ENCODE assay signal across 33 cellular contexts in the genomic region with DNA sequence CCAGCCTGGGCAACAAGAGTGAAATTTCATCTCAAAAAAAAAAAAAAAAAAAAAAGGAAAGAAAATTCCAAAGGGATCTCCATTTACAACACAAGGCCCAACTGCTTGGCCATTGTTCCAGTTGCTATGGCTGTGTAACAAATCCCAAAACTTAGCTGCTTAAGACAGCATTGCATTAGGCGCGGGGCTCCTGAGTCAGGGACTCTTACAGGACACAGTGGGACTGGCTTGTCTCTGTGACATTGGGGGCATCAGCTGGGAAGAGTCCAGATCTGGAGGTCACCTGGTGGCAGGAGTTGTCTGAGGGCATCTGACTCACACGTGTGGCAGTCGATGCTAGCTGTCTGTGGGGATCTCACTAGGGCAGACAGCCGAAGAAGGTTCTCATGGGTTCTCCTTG. TPM values are rescaled to one million over a fixed set of nuclear protein-coding genes. Genes with fewer than 3 reads are reported as not detected.
"Had no signal": no experiment of that assay in that cellular context is flagged by ENCODE, and none has a peak within 500 bp of the region (broad histone marks: within the 10 kb centered on the region; RNA-seq: fewer than 3 reads in every experiment).

No MANE protein-coding gene starts in this region.

- H3K36me3 ChIP-seq: pancreas, prostate gland, vagina had no signal

- ATAC-seq: activated CD8-positive, alpha-beta T cell treated with anti-CD3 and anti-CD28 coated beads for 36 hours; activated naive CD8-positive, alpha-beta T cell treated with anti-CD3 and anti-CD28 coated beads, Interleukin-2, amount 50 U/mL, for 24 hours; activated T-cell treated with anti-CD3 and anti-CD28 coated beads, Interleukin-2, amount 50 U/mL, for 4 hours; activated T-helper 17 cell treated with anti-CD3 and anti-CD28 coated beads, Interleukin-2, amount 50 U/mL, for 72 hours; left ventricle myocardium superior; pancreas; stimulated activated memory B cell treated with anti-CD40 and anti-IgM and Interleukin-4, amounts not matched to agents 10 μg/mL and 1 μg/mL and 100 μg/mL, for 72 hours; stimulated activated naive CD8-positive, alpha-beta T cell treated with anti-CD3 and anti-CD28 coated beads, Interleukin-15, amount 100 ng/mL, for 72 hours had no signal

- H3K27ac ChIP-seq: pancreas, prostate gland, vagina had no signal

- H3K4me1 Mint-ChIP-seq: activated CD4-positive, alpha-beta T cell treated with anti-CD3 and anti-CD28 coated beads, Interleukin-2, amount 10 ng/mL, durations not matched to agents 7 days and 5 days; activated naive CD8-positive, alpha-beta T cell treated with anti-CD3 and anti-CD28 coated beads, Interleukin-2, amount 50 U/mL, for 24 hours; activated T-helper 17 cell treated with anti-CD3 and anti-CD28 coated beads, Interleukin-2, amount 50 U/mL, for 72 hours; stimulated activated memory B cell treated with anti-CD40 and anti-IgM and Interleukin-4, amounts not matched to agents 10 μg/mL and 1 μg/mL and 100 μg/mL, for 72 hours; stimulated activated naive CD8-positive, alpha-beta T cell treated with anti-CD3 and anti-CD28 coated beads, Interleukin-15, amount 100 ng/mL, for 72 hours had no signal

- H3K27me3 Mint-ChIP-seq: activated CD8-positive, alpha-beta T cell treated with anti-CD3 and anti-CD28 coated beads for 36 hours; stimulated activated memory B cell treated with anti-CD40 and anti-IgM and Interleukin-4, amounts not matched to agents 10 μg/mL and 1 μg/mL and 100 μg/mL, for 72 hours; stimulated activated naive CD8-positive, alpha-beta T cell treated with anti-CD3 and anti-CD28 coated beads, Interleukin-15, amount 100 ng/mL, for 72 hours; type B pancreatic cell had no signal

- H3K27ac Mint-ChIP-seq: activated CD4-positive, alpha-beta T cell treated with anti-CD3 and anti-CD28 coated beads, Interleukin-2, amount 10 ng/mL, durations not matched to agents 7 days and 5 days; activated CD8-positive, alpha-beta T cell treated with anti-CD3 and anti-CD28 coated beads for 36 hours; activated naive CD8-positive, alpha-beta T cell treated with anti-CD3 and anti-CD28 coated beads, Interleukin-2, amount 50 U/mL, for 24 hours; activated T-helper 17 cell treated with anti-CD3 and anti-CD28 coated beads, Interleukin-2, amount 50 U/mL, for 72 hours; nephron progenitor cell; stimulated activated memory B cell treated with anti-CD40 and anti-IgM and Interleukin-4, amounts not matched to agents 10 μg/mL and 1 μg/mL and 100 μg/mL, for 72 hours; stimulated activated naive CD8-positive, alpha-beta T cell treated with anti-CD3 and anti-CD28 coated beads, Interleukin-15, amount 100 ng/mL, for 72 hours; type B pancreatic cell had no signal

- H3K36me3 Mint-ChIP-seq: type B pancreatic cell had no signal

- H3K9me3 Mint-ChIP-seq: activated CD4-positive, alpha-beta T cell treated with anti-CD3 and anti-CD28 coated beads, Interleukin-2, amount 10 ng/mL, durations not matched to agents 7 days and 5 days; activated CD8-positive, alpha-beta T cell treated with anti-CD3 and anti-CD28 coated beads for 36 hours; activated naive CD8-positive, alpha-beta T cell treated with anti-CD3 and anti-CD28 coated beads, Interleukin-2, amount 50 U/mL, for 24 hours; activated T-cell treated with anti-CD3 and anti-CD28 coated beads, Interleukin-2, amount 50 U/mL, for 4 hours; activated T-helper 17 cell treated with anti-CD3 and anti-CD28 coated beads, Interleukin-2, amount 50 U/mL, for 72 hours; nephron progenitor cell; stimulated activated memory B cell treated with anti-CD40 and anti-IgM and Interleukin-4, amounts not matched to agents 10 μg/mL and 1 μg/mL and 100 μg/mL, for 72 hours; stimulated activated naive CD8-positive, alpha-beta T cell treated with anti-CD3 and anti-CD28 coated beads, Interleukin-15, amount 100 ng/mL, for 72 hours; type B pancreatic cell had no signal

- H3K4me3 ChIP-seq: pancreas, prostate gland, smooth muscle cell, vagina had no signal

- H3K4me1 ChIP-seq: pancreas, prostate gland, vagina had no signal

- DNase-seq: activated CD4-positive, alpha-beta T cell treated with anti-CD3 and anti-CD28 coated beads for 1 hour; activated CD4-positive, alpha-beta T cell treated with anti-CD3 and anti-CD28 coated beads, Interleukin-2, amount 10 ng/mL, durations not matched to agents 7 days and 5 days; activated CD8-positive, alpha-beta T cell treated with anti-CD3 and anti-CD28 coated beads for 36 hours; activated gamma-delta T cell treated with Interleukin-2 at 50 U/mL for 16 hours; activated naive CD4-positive, alpha-beta T cell treated with anti-CD3 and anti-CD28 coated beads, Interleukin-2, amount 50 U/mL, for 16 hours; activated naive CD8-positive, alpha-beta T cell treated with anti-CD3 and anti-CD28 coated beads, Interleukin-2, amount 50 U/mL, for 24 hours; activated T-cell treated with anti-CD3 and anti-CD28 coated beads, Interleukin-2, amount 50 U/mL, for 4 hours; amygdala; effector CD8-positive, alpha-beta T cell; erythroblast; head of caudate nucleus; hippocampal formation; left ventricle myocardium superior; nephron progenitor cell; nucleus accumbens; pancreas; retina; stimulated activated CD4-positive, alpha-beta T cell treated with anti-CD3 and anti-CD28 coated beads, Interleukin-1b, Interleukin-23, amount 100 ng/mL, for 48 hours; stimulated activated CD4-positive, alpha-beta T cell treated with anti-CD3 and anti-CD28 coated beads, Interleukin-4, amount 100 ng/mL, for 4 hours; stimulated activated CD8-positive, alpha-beta memory T cell treated with anti-CD3 and anti-CD28 coated beads, Interleukin-4, amount 100 ng/mL, for 48 hours; stimulated activated naive CD8-positive, alpha-beta T cell treated with anti-CD3 and anti-CD28 coated beads, Interleukin-15, amount 100 ng/mL, for 72 hours; substantia nigra; T-helper 2 cell had no signal

- H3K27me3 ChIP-seq: pancreas, vagina had no signal

- H3K4me2 ChIP-seq: smooth muscle cell had no signal

- H3K9me3 ChIP-seq: pancreas, prostate gland, vagina had no signal

- H3K4me3 Mint-ChIP-seq: activated CD4-positive, alpha-beta T cell treated with anti-CD3 and anti-CD28 coated beads, Interleukin-2, amount 10 ng/mL, durations not matched to agents 7 days and 5 days; activated CD8-positive, alpha-beta T cell treated with anti-CD3 and anti-CD28 coated beads for 36 hours; activated naive CD8-positive, alpha-beta T cell treated with anti-CD3 and anti-CD28 coated beads, Interleukin-2, amount 50 U/mL, for 24 hours; activated T-cell treated with anti-CD3 and anti-CD28 coated beads, Interleukin-2, amount 50 U/mL, for 4 hours; activated T-helper 17 cell treated with anti-CD3 and anti-CD28 coated beads, Interleukin-2, amount 50 U/mL, for 72 hours; nephron progenitor cell; stimulated activated memory B cell treated with anti-CD40 and anti-IgM and Interleukin-4, amounts not matched to agents 10 μg/mL and 1 μg/mL and 100 μg/mL, for 72 hours; stimulated activated naive CD8-positive, alpha-beta T cell treated with anti-CD3 and anti-CD28 coated beads, Interleukin-15, amount 100 ng/mL, for 72 hours; type B pancreatic cell had no signal

RNA-seq across cellular contexts. Expression of a gene that starts 35.6 kb away (rescaled TPM):
- total RNA-seq: activated CD4-positive, alpha-beta T cell treated with anti-CD3 and anti-CD28 coated beads, Interleukin-2, amount 10 ng/mL, durations not matched to agents 7 days and 5 days; activated CD8-positive, alpha-beta T cell treated with anti-CD3 and anti-CD28 coated beads for 36 hours; activated T-cell treated with anti-CD3 and anti-CD28 coated beads, Interleukin-2, amount 50 U/mL, for 4 hours; activated T-helper 17 cell treated with anti-CD3 and anti-CD28 coated beads, Interleukin-2, amount 50 U/mL, for 72 hours; bronchial epithelial cell; dermis microvascular lymphatic vessel endothelial cell; fibroblast of lung; fibroblast of villous mesenchyme; left ventricle myocardium superior; smooth muscle cell; vagina had no signal

RNA-seq across cellular contexts. Expression of a gene that starts 35.7 kb away (rescaled TPM):
- total RNA-seq: activated CD4-positive, alpha-beta T cell treated with anti-CD3 and anti-CD28 coated beads, Interleukin-2, amount 10 ng/mL, durations not matched to agents 7 days and 5 days; activated CD8-positive, alpha-beta T cell treated with anti-CD3 and anti-CD28 coated beads for 36 hours; activated T-cell treated with anti-CD3 and anti-CD28 coated beads, Interleukin-2, amount 50 U/mL, for 4 hours; activated T-helper 17 cell treated with anti-CD3 and anti-CD28 coated beads, Interleukin-2, amount 50 U/mL, for 72 hours; bronchial epithelial cell; fibroblast of lung; fibroblast of villous mesenchyme had no signal
